Comparison of ENCODE assay signal across 25 cellular contexts in the genomic region with DNA sequence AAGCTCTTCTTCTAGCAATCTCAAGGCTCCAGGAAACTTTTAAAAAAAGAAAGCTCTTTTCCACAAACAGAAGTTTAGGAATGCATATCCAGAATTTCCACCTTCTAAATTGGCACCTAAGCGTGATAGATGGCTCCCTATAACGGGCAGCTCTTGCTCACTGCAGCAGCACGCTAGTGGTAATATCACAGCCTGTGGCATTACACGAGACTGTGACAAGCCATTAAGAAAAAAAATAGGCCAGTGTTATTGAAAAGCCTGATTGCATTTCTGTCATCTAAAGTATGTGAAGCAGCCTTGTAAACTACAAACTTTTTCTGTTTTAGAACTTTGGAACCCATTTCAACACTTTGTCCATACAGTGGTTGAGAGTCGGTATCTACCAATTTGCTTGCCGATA.
A peak's percentile ranks its signal among the peaks of the same experiment; 100 is the strongest.
DNase-seq lines count a peak whose midpoint lies in the region; ATAC-seq, FAIRE-seq and TF ChIP-seq lines count a peak whose summit lies in the region.
"Had no signal": no experiment of that assay in that cellular context is flagged by ENCODE, and none has a peak within 500 bp of the region (broad histone marks: within the 10 kb centered on the region; RNA-seq: fewer than 3 reads in every experiment).

No MANE protein-coding gene starts in this region.

- no peaks in the 10 kb centered on the region for H3K4me1 ChIP-seq in kidney (ENCODE audit: control insufficient read depth in 1 of 2, insufficient read depth in 1 of 2, low read depth in 1 of 2, low read length in 2 of 2)
- H3K4me1 ChIP-seq in thyroid gland, result peaks cover 22 to 39% of the 10 kb centered on the region in 2 donors
- H3K4me1 ChIP-seq in tibial nerve, result no peaks in the 10 kb centered on the region

- peaks cover 5% of the 10 kb centered on the region for H3K27me3 Mint-ChIP-seq in endothelial cell (ENCODE audit: unreplicated experiment)
- H3K27me3 Mint-ChIP-seq: B cell; CD4-positive, alpha-beta T cell had no signal

- H3K4me3 ChIP-seq in kidney (ENCODE audit: low read length in 2 of 2) (peak overlapping the region; percentile 5 to 15), thyroid gland (replicated peaks in 1 of 3) (no peak overlapping the region), tibial nerve (no peak overlapping the region)
- H3K4me3 ChIP-seq: A549; BLaER1 treated with 17β-estradiol and CSF1 and Interleukin-3, amounts not matched to agents 10 nM and 100 nM had no signal

- no peak overlapping the region for H3K4me3 Mint-ChIP-seq in endothelial cell (ENCODE audit: unreplicated experiment)
- H3K4me3 Mint-ChIP-seq: B cell; CD4-positive, alpha-beta T cell; CD8-positive, alpha-beta T cell had no signal

- H3K27me3 ChIP-seq in thyroid gland (no peaks in the 10 kb centered on the region), tibial nerve (no peaks in the 10 kb centered on the region)
- H3K27me3 ChIP-seq: BLaER1 treated with 17β-estradiol and CSF1 and Interleukin-3, amounts not matched to agents 10 nM and 100 nM had no signal

- WGBS in thyroid gland, 2 donors, result 51 to 61% methylated on average over 6 of the region's 6 CpGs
- 78 to 87% methylated on average over 6 of the region's 6 CpGs for WGBS in tibial nerve, 2 donors

- H3K9me3 ChIP-seq in kidney (ENCODE audit: control insufficient read depth in 1 of 2, low read length in 2 of 2) (no peaks in the 10 kb centered on the region), thyroid gland (no peaks in the 10 kb centered on the region), tibial nerve (no peaks in the 10 kb centered on the region)
- H3K9me3 ChIP-seq: A549, Caco-2 had no signal

- TF ChIP-seq POLR2A in thyroid gland (IDR thresholded peaks at IDR 0.05) (no peak), tibial nerve (IDR thresholded peaks at IDR 0.05) (no peak)

- no peaks in the 10 kb centered on the region for H3K36me3 Mint-ChIP-seq in endothelial cell (ENCODE audit: low read depth, unreplicated experiment)
- H3K36me3 Mint-ChIP-seq: CD8-positive, alpha-beta T cell had no signal

- no peak for FAIRE-seq in kidney (lab: Jason Lieb, UNC)
- FAIRE-seq: A549, GM12891, GM19239 had no signal

- DNase-seq in Caki2 (ENCODE audit: low read depth) (peak; percentile 63), kidney (no peak), left lobe of liver (ENCODE audit: low spot score) (no peak), thyroid gland (peak in 1 of 2 donors; percentile 39), GM10266 (ENCODE audit: extremely low spot score) (no peak), tibial nerve (ENCODE audit: low spot score in 2 of 2) (no peak), endothelial cell (ENCODE audit: low spot score) (no peak)
- DNase-seq: AML-193; Caco-2; CD4-positive, alpha-beta T cell; CD8-positive, alpha-beta T cell; DMS 273 treated with DMSO at 0.1 percent for 48 hours; DMS153; DMS53; DMS79; DND-41; EL; GDM1 had no signal

- no peaks in the 10 kb centered on the region for H3K9me3 Mint-ChIP-seq in endothelial cell (ENCODE audit: unreplicated experiment)
- H3K9me3 Mint-ChIP-seq: CD4-positive, alpha-beta T cell; CD8-positive, alpha-beta T cell had no signal

- H3K36me3 ChIP-seq in kidney (ENCODE audit: control insufficient read depth in 1 of 2, insufficient read depth in 2 of 2, low read length in 2 of 2), result no peaks in the 10 kb centered on the region
- no peaks in the 10 kb centered on the region for H3K36me3 ChIP-seq in thyroid gland
- H3K36me3 ChIP-seq in tibial nerve, result no peaks in the 10 kb centered on the region

- H3K9ac ChIP-seq in kidney (ENCODE audit: low read length in 2 of 2), result no peak overlapping the region
- H3K9ac ChIP-seq: BLaER1 treated with 17β-estradiol and CSF1 and Interleukin-3, amounts not matched to agents 10 nM and 100 nM had no signal

- in situ Hi-C loops in Caki2 (cut with HindIII; ENCODE audit: low pct_unique_long_range_greater_than_20kb, low sequenced_read_pairs), result no loop called here

- no peaks in the 10 kb centered on the region for H3K4me1 Mint-ChIP-seq in endothelial cell (ENCODE audit: unreplicated experiment)

- no peak for TF ChIP-seq EP300 in tibial nerve (IDR thresholded peaks at IDR 0.05)

- intact Hi-C loops in kidney (cut with DNase I), result no loop called here
- intact Hi-C loops in thyroid gland (cut with DNase I), result no loop called here

- ATAC-seq in left lobe of liver, result peak; percentile 67
- ATAC-seq: A549; CD8-positive, alpha-beta T cell had no signal

- H3K27ac ChIP-seq in kidney (ENCODE audit: low read depth in 2 of 2, low read length in 2 of 2) (no peak overlapping the region), thyroid gland (peak overlapping the region in 2 of 3 donors; percentile 37 to 63), tibial nerve (no peak overlapping the region)
- H3K27ac ChIP-seq: 22Rv1; A549; BLaER1 treated with 17β-estradiol and CSF1 and Interleukin-3, amounts not matched to agents 10 nM and 100 nM; C4-2B had no signal

- no peak overlapping the region for H3K27ac Mint-ChIP-seq in endothelial cell (ENCODE audit: unreplicated experiment)
- H3K27ac Mint-ChIP-seq: B cell; CD4-positive, alpha-beta T cell; CD8-positive, alpha-beta T cell had no signal

- TF ChIP-seq CTCF in kidney (IDR thresholded peaks at IDR 0.05; ENCODE audit: borderline replicate concordance, extremely low read depth, insufficient read depth) (no peak), thyroid gland (IDR thresholded peaks at IDR 0.05) (no peak), GM10266 (IDR thresholded peaks at IDR 0.05; ENCODE audit: control insufficient read depth, insufficient read depth, low read depth, missing control alignments) (no peak), tibial nerve (IDR thresholded peaks at IDR 0.05) (no peak), endothelial cell (IDR thresholded peaks at IDR 0.05; ENCODE audit: unreplicated experiment) (no peak)

Comparison
In these comparisons a context has a peak if more than half of its experiments do, and no peak if none do; other contexts are left out.
1. H3K27ac ChIP-seq: peak in thyroid gland (2 of 3); none in kidney (0 of 2) and tibial nerve (0 of 4).
2. H3K4me3 ChIP-seq: peak in kidney (2 of 2); none in thyroid gland (0 of 3) and tibial nerve (0 of 4).